Comparison of ENCODE assay signal across 24 cellular contexts in the genomic region with DNA sequence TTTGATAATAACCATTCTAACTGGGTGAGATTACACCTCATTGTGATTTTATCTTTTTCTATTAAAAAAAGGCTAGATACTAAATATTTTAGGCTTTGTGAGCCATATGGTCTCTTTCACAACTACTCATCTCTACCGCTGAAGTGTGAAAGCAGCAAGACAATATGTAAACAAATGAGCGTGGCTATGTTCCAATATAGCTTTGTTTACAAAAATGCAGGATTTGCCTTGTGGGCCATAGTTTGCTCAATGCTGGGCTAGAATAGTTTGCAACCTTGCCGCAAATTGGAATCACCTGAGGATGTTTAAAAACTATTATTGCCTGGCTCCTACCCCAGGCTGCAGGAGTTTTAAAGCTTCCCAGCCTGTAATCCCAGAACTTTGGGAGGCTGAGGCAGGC. TPM values are rescaled to one million over a fixed set of nuclear protein-coding genes. Genes with fewer than 3 reads are reported as not detected.
DNase-seq lines count a peak whose midpoint lies in the region; ATAC-seq, FAIRE-seq and TF ChIP-seq lines count a peak whose summit lies in the region.
"Had no signal": no experiment of that assay in that cellular context is flagged by ENCODE, and none has a peak within 500 bp of the region (broad histone marks: within the 10 kb centered on the region; RNA-seq: fewer than 3 reads in every experiment).

No MANE protein-coding gene starts in this region.

- TF ChIP-seq EP300 in HepG2 (IDR thresholded peaks at IDR 0.05; ENCODE audit: low read depth in 2 of 2, low read length in 2 of 2): no peak
- no peak for TF ChIP-seq EP300 in HepG2 (CRISPR knock-in tag; IDR thresholded peaks at IDR 0.05; ENCODE audit: borderline replicate concordance)

- TF ChIP-seq POLR2A in HepG2 (IDR thresholded peaks at IDR 0.05; ENCODE audit: insufficient read depth in 1 of 2, low read depth in 2 of 2, low read length in 2 of 2): no peak

- H3K36me3 ChIP-seq in HepG2 (replicated peaks in 1 of 2; ENCODE audit: control insufficient read depth in 1 of 2, insufficient read depth in 2 of 2, low read length in 2 of 2) (no peaks in the 10 kb centered on the region), PC-9 (ENCODE audit: low read depth) (no peaks in the 10 kb centered on the region)
- H3K36me3 ChIP-seq: MG63 had no signal

- H2AFZ ChIP-seq in HepG2 (ENCODE audit: low read length): no peak overlapping the region
- H2AFZ ChIP-seq in PC-9: no peak overlapping the region

- TF ChIP-seq RAD21 in HepG2 (CRISPR knock-in tag; IDR thresholded peaks at IDR 0.05): no peak

- CTCF ChIA-PET in HepG2 (lab: Yijun Ruan, JAX; ENCODE audit: low intra/inter-chr PET ratio, low total read pairs) (no interaction called here), PC-9 (lab: Charles Lee) (no interaction called here)

- H3K79me2 ChIP-seq in HepG2 (ENCODE audit: insufficient read depth, low read length): no peaks in the 10 kb centered on the region
- no peaks in the 10 kb centered on the region for H3K79me2 ChIP-seq in PC-9 (ENCODE audit: low read depth)

- H3K4me3 ChIP-seq in choroid plexus epithelial cell (ENCODE audit: low read depth, low read length) (no peak overlapping the region), HepG2 (replicated peaks in 1 of 3; ENCODE audit: insufficient read depth in 1 of 3, low read depth in 2 of 3, low read length in 3 of 3) (no peak overlapping the region), PC-9 (no peak overlapping the region)
- H3K4me3 ChIP-seq: MG63 had no signal

- TF ChIP-seq CTCF in choroid plexus epithelial cell (conservative IDR thresholded peaks at IDR 0.05; ENCODE audit: low read depth, low read length) (no peak), HepG2 (CRISPR knock-in tag; IDR thresholded peaks at IDR 0.05) (no peak), PC-9 (conservative IDR thresholded peaks at IDR 0.05) (no peak)

- WGBS in HepG2 (ENCODE audit: low lambda C conversion rate): 0% methylated on average over 3 of the region's 3 CpGs

- peaks cover 8% of the 10 kb centered on the region; the same call in 1 of the 2 replicates for H3K4me1 ChIP-seq in HepG2 (ENCODE audit: insufficient read depth, low read length)
- no peaks in the 10 kb centered on the region for H3K4me1 ChIP-seq in PC-9 (replicated peaks; ENCODE audit: insufficient read depth)

- POLR2A ChIA-PET in HepG2 (lab: Yijun Ruan, JAX): no interaction called here
- POLR2A ChIA-PET in PC-9 (lab: Charles Lee; ENCODE audit: unreplicated experiment): no interaction called here

- DNase-seq in DMS53 treated with DMSO at 0.1 percent for 48 hours (lab: John Stamatoyannopoulos, UW; ENCODE audit: unreplicated experiment) (peak; percentile 6), NCI-H1694 (lab: John Stamatoyannopoulos, UW) (peak; percentile 37), choroid plexus epithelial cell (ENCODE audit: low read depth) (peak; percentile 45), HepG2 (ENCODE audit: low spot score) (no peak), PC-9 (no peak), middle frontal gyrus (ENCODE audit: extremely low spot score, low spot score) (no peak)
- DNase-seq: AML-193; Calu3; CD8-positive, alpha-beta memory T cell; DMS153; GF-D8; GOT3; Kasumi-1; MG63; NCI-H1417 treated with DMSO at 0.1 percent for 48 hours; NCI-H1930; NCI-H524 treated with DMSO at 0.1 percent for 48 hours; OCI-M1; SHP77 had no signal

- intact Hi-C loops in HepG2 (cut with micrococcal nuclease; ENCODE audit: unreplicated experiment) (no loop called here), PC-9 (cut with micrococcal nuclease; ENCODE audit: unreplicated experiment) (loop anchor here (10.0 kb wide), 1 partner anchor 325 kb away; a partner anchor contains a TSS)

- in situ Hi-C loops in HepG2 (cut with HindIII; ENCODE audit: extremely low pct_ligation_motif_present, low pct_unique_long_range_greater_than_20kb): no loop called here

- H4K20me1 ChIP-seq in HepG2 (ENCODE audit: insufficient read depth, low read length) (no peaks in the 10 kb centered on the region), PC-9 (ENCODE audit: insufficient read depth) (no peaks in the 10 kb centered on the region)

- H3K27me3 ChIP-seq in HepG2 (ENCODE audit: control insufficient read depth in 1 of 2, insufficient read depth in 2 of 2, low read length in 2 of 2) (no peaks in the 10 kb centered on the region; a peak in 1 of 5 replicates), PC-9 (ENCODE audit: insufficient read depth, low read depth) (no peaks in the 10 kb centered on the region)
- H3K27me3 ChIP-seq: MG63 had no signal

- H3K9me3 ChIP-seq in HepG2 (ENCODE audit: low read length) (no peaks in the 10 kb centered on the region), PC-9 (ENCODE audit: insufficient read depth, low read depth) (peaks cover 6% of the 10 kb centered on the region; the same call in 1 of the 2 replicates)

- ATAC-seq in HepG2 (no peak), GM19023 (IDR thresholded peaks at IDR 0.05; ENCODE audit: unreplicated experiment) (no peak), HG02938 (IDR thresholded peaks at IDR 0.05; ENCODE audit: unreplicated experiment) (no peak)

- no TSS peak for BruUV-seq in HepG2 (replicated peaks; lab: Mats Ljungman, UMichigan)
- BruUV-seq in PC-9 (replicated peaks; lab: Mats Ljungman, UMichigan): no TSS peak

- H3F3A ChIP-seq in PC-9 (ENCODE audit: insufficient read depth, low read depth): no peaks in the 10 kb centered on the region

- H3K9ac ChIP-seq in HepG2 (ENCODE audit: insufficient read depth, low read depth, low read length): no peak overlapping the region

- 0 out of 2 replicates have a peak, but pooled peaks cover 3% of the 10 kb centered on the region for H3K9me2 ChIP-seq in PC-9 (ENCODE audit: insufficient read depth)

- H3K27ac ChIP-seq in HepG2 (ENCODE audit: extremely low read length, insufficient read depth, low read length) (no peak overlapping the region), PC-9 (no peak overlapping the region)

- FAIRE-seq in HepG2 (lab: Jason Lieb, UNC): no peak
- FAIRE-seq: GM19239 had no signal

- H3K4me2 ChIP-seq in HepG2 (ENCODE audit: low read depth, low read length): no peak overlapping the region
- H3K4me2 ChIP-seq in PC-9: no peak overlapping the region

RNA-seq across cellular contexts. Expression of a gene that starts 10.2 kb away (rescaled TPM):
- total RNA-seq in HepG2 (2016; rRNA removed; fragmentation: Illumina TruSeq; extraction: Trizol) (not detected in 2 replicates), PC-9 (2021) (0.17 TPM in 1 of 2 replicates, not detected in the other)
- not detected in 2 replicates for total RNA-seq in HepG2 (2016; cell fraction: cytosol; rRNA removed; fragmentation: Illumina TruSeq; extraction: Trizol; ENCODE audit: low read depth)
- not detected in 2 replicates for total RNA-seq in HepG2 (2016; cell fraction: insoluble cytoplasmic fraction; rRNA removed; fragmentation: Illumina TruSeq; extraction: Trizol)
- not detected in 2 replicates for total RNA-seq in HepG2 (2016; cell fraction: membrane; rRNA removed; fragmentation: Illumina TruSeq; extraction: Trizol)
- total RNA-seq in HepG2 (2016; cell fraction: nucleus; rRNA removed; fragmentation: Illumina TruSeq; extraction: Trizol): not detected in 2 replicates
- polyA plus RNA-seq in HepG2 (2011; rRNA removed): 0.03 TPM in 1 of 2 replicates, not detected in the other
- not detected in 2 replicates for polyA plus RNA-seq in HepG2 (2011; cell fraction: cytosol; rRNA removed)
- polyA plus RNA-seq in HepG2 (2011; cell fraction: nucleus; rRNA removed): 0.06 TPM in 1 of 2 replicates, not detected in the other
- not detected in 2 replicates for polyA plus RNA-seq in HepG2 (2012)
- not detected in 2 replicates for polyA plus RNA-seq in HepG2 (2016; cell fraction: cytosol; fragmentation: Illumina TruSeq; extraction: Trizol; ENCODE audit: low read depth)
- polyA plus RNA-seq in HepG2 (2016; cell fraction: insoluble cytoplasmic fraction; fragmentation: Illumina TruSeq; extraction: Trizol; ENCODE audit: low read depth): not detected in 2 replicates
- polyA plus RNA-seq in HepG2 (2016; cell fraction: membrane; fragmentation: Illumina TruSeq; extraction: Trizol; ENCODE audit: low read depth): not detected in 2 replicates
- polyA plus RNA-seq in HepG2 (2016; cell fraction: nucleus; fragmentation: Illumina TruSeq; extraction: Trizol; ENCODE audit: insufficient read depth, low read depth): not detected in 2 replicates
- not detected in 2 replicates for polyA minus RNA-seq in HepG2 (2011; rRNA and poly(A)+ RNA removed; ENCODE audit: low replicate concordance)
- polyA minus RNA-seq in HepG2 (2011; cell fraction: cytosol; rRNA and poly(A)+ RNA removed): not detected in 2 replicates
- not detected in 2 replicates for polyA minus RNA-seq in HepG2 (2011; cell fraction: nucleus; rRNA and poly(A)+ RNA removed)
- total RNA-seq: A172, RPMI7951 had no signal

RNA-seq across cellular contexts. Expression of a gene that starts 36.9 kb away (rescaled TPM):
- total RNA-seq in HepG2 (2016; rRNA removed; fragmentation: Illumina TruSeq; extraction: Trizol) (1.2 and 2.2 TPM in 2 replicates), PC-9 (2021) (4.6 and 5.0 TPM in 2 replicates)
- total RNA-seq in HepG2 (2016; cell fraction: cytosol; rRNA removed; fragmentation: Illumina TruSeq; extraction: Trizol; ENCODE audit: low read depth): 1.3 and 1.6 TPM in 2 replicates
- total RNA-seq in HepG2 (2016; cell fraction: insoluble cytoplasmic fraction; rRNA removed; fragmentation: Illumina TruSeq; extraction: Trizol): 1.1 and 1.9 TPM in 2 replicates
- 0.65 and 1.2 TPM in 2 replicates for total RNA-seq in HepG2 (2016; cell fraction: membrane; rRNA removed; fragmentation: Illumina TruSeq; extraction: Trizol)
- 1.8 and 2.5 TPM in 2 replicates for total RNA-seq in HepG2 (2016; cell fraction: nucleus; rRNA removed; fragmentation: Illumina TruSeq; extraction: Trizol)
- polyA plus RNA-seq in HepG2 (2011; rRNA removed): 1.1 TPM in 2 replicates
- 0.32 and 0.51 TPM in 2 replicates for polyA plus RNA-seq in HepG2 (2011; cell fraction: cytosol; rRNA removed)
- 0.24 and 0.50 TPM in 2 replicates for polyA plus RNA-seq in HepG2 (2011; cell fraction: nucleus; rRNA removed)
- polyA plus RNA-seq in HepG2 (2012): 1.1 and 1.6 TPM in 2 replicates
- polyA plus RNA-seq in HepG2 (2016; cell fraction: cytosol; fragmentation: Illumina TruSeq; extraction: Trizol; ENCODE audit: low read depth): 0.32 and 0.85 TPM in 2 replicates
- 1.5 and 2.0 TPM in 2 replicates for polyA plus RNA-seq in HepG2 (2016; cell fraction: insoluble cytoplasmic fraction; fragmentation: Illumina TruSeq; extraction: Trizol; ENCODE audit: low read depth)
- polyA plus RNA-seq in HepG2 (2016; cell fraction: membrane; fragmentation: Illumina TruSeq; extraction: Trizol; ENCODE audit: low read depth): 0.31 and 0.51 TPM in 2 replicates
- 1.8 and 2.3 TPM in 2 replicates for polyA plus RNA-seq in HepG2 (2016; cell fraction: nucleus; fragmentation: Illumina TruSeq; extraction: Trizol; ENCODE audit: insufficient read depth, low read depth)
- polyA minus RNA-seq in HepG2 (2011; rRNA and poly(A)+ RNA removed; ENCODE audit: low replicate concordance): 0.10 and 0.96 TPM in 2 replicates
- 0.79 TPM in 1 of 2 replicates, not detected in the other for polyA minus RNA-seq in HepG2 (2011; cell fraction: cytosol; rRNA and poly(A)+ RNA removed)
- polyA minus RNA-seq in HepG2 (2011; cell fraction: nucleus; rRNA and poly(A)+ RNA removed): 1.1 and 1.8 TPM in 2 replicates

RNA-seq across cellular contexts. Expression of a gene that starts 54.8 kb away (rescaled TPM):
- total RNA-seq in HepG2 (2016; rRNA removed; fragmentation: Illumina TruSeq; extraction: Trizol) (5.9 and 7.9 TPM in 2 replicates), PC-9 (2021) (5.2 and 5.8 TPM in 2 replicates)
- total RNA-seq in HepG2 (2016; cell fraction: cytosol; rRNA removed; fragmentation: Illumina TruSeq; extraction: Trizol; ENCODE audit: low read depth): 1.8 and 1.9 TPM in 2 replicates
- total RNA-seq in HepG2 (2016; cell fraction: insoluble cytoplasmic fraction; rRNA removed; fragmentation: Illumina TruSeq; extraction: Trizol): 5.8 and 7.1 TPM in 2 replicates
- total RNA-seq in HepG2 (2016; cell fraction: membrane; rRNA removed; fragmentation: Illumina TruSeq; extraction: Trizol): 3.2 and 4.5 TPM in 2 replicates
- 9.3 and 9.9 TPM in 2 replicates for total RNA-seq in HepG2 (2016; cell fraction: nucleus; rRNA removed; fragmentation: Illumina TruSeq; extraction: Trizol)
- 6.0 and 7.9 TPM in 2 replicates for polyA plus RNA-seq in HepG2 (2011; rRNA removed)
- polyA plus RNA-seq in HepG2 (2011; cell fraction: cytosol; rRNA removed): 4.2 and 6.1 TPM in 2 replicates
- 1.6 and 2.2 TPM in 2 replicates for polyA plus RNA-seq in HepG2 (2011; cell fraction: nucleus; rRNA removed)
- polyA plus RNA-seq in HepG2 (2012): 5.3 and 6.3 TPM in 2 replicates
- 1.1 and 1.2 TPM in 2 replicates for polyA plus RNA-seq in HepG2 (2016; cell fraction: cytosol; fragmentation: Illumina TruSeq; extraction: Trizol; ENCODE audit: low read depth)
- 6.0 and 7.2 TPM in 2 replicates for polyA plus RNA-seq in HepG2 (2016; cell fraction: insoluble cytoplasmic fraction; fragmentation: Illumina TruSeq; extraction: Trizol; ENCODE audit: low read depth)
- 2.6 and 3.0 TPM in 2 replicates for polyA plus RNA-seq in HepG2 (2016; cell fraction: membrane; fragmentation: Illumina TruSeq; extraction: Trizol; ENCODE audit: low read depth)
- 8.9 and 9.1 TPM in 2 replicates for polyA plus RNA-seq in HepG2 (2016; cell fraction: nucleus; fragmentation: Illumina TruSeq; extraction: Trizol; ENCODE audit: insufficient read depth, low read depth)
- 3.8 and 3.9 TPM in 2 replicates for polyA minus RNA-seq in HepG2 (2011; rRNA and poly(A)+ RNA removed; ENCODE audit: low replicate concordance)
- polyA minus RNA-seq in HepG2 (2011; cell fraction: cytosol; rRNA and poly(A)+ RNA removed): 5.4 and 5.8 TPM in 2 replicates
- polyA minus RNA-seq in HepG2 (2011; cell fraction: nucleus; rRNA and poly(A)+ RNA removed): 9.3 and 10.3 TPM in 2 replicates

RNA-seq across cellular contexts. Expression of a gene that starts 54.9 kb away (rescaled TPM):
- total RNA-seq in HepG2 (2016; rRNA removed; fragmentation: Illumina TruSeq; extraction: Trizol) (61.5 and 86.9 TPM in 2 replicates), PC-9 (2021) (43.7 and 50.7 TPM in 2 replicates)
- total RNA-seq in HepG2 (2016; cell fraction: cytosol; rRNA removed; fragmentation: Illumina TruSeq; extraction: Trizol; ENCODE audit: low read depth): 3.7 and 5.5 TPM in 2 replicates
- total RNA-seq in HepG2 (2016; cell fraction: insoluble cytoplasmic fraction; rRNA removed; fragmentation: Illumina TruSeq; extraction: Trizol): 63.6 and 87.5 TPM in 2 replicates
- 18.7 and 19.0 TPM in 2 replicates for total RNA-seq in HepG2 (2016; cell fraction: membrane; rRNA removed; fragmentation: Illumina TruSeq; extraction: Trizol)
- 80.7 and 86.0 TPM in 2 replicates for total RNA-seq in HepG2 (2016; cell fraction: nucleus; rRNA removed; fragmentation: Illumina TruSeq; extraction: Trizol)
- polyA plus RNA-seq in HepG2 (2011; rRNA removed): 34.3 and 36.9 TPM in 2 replicates
- polyA plus RNA-seq in HepG2 (2011; cell fraction: cytosol; rRNA removed): 9.5 and 14.6 TPM in 2 replicates
- polyA plus RNA-seq in HepG2 (2011; cell fraction: nucleus; rRNA removed): 48.8 and 59.8 TPM in 2 replicates
- 34.0 and 34.3 TPM in 2 replicates for polyA plus RNA-seq in HepG2 (2012)
- 1.2 and 1.3 TPM in 2 replicates for polyA plus RNA-seq in HepG2 (2016; cell fraction: cytosol; fragmentation: Illumina TruSeq; extraction: Trizol; ENCODE audit: low read depth)
- 36.0 and 38.6 TPM in 2 replicates for polyA plus RNA-seq in HepG2 (2016; cell fraction: insoluble cytoplasmic fraction; fragmentation: Illumina TruSeq; extraction: Trizol; ENCODE audit: low read depth)
- 3.1 and 4.3 TPM in 2 replicates for polyA plus RNA-seq in HepG2 (2016; cell fraction: membrane; fragmentation: Illumina TruSeq; extraction: Trizol; ENCODE audit: low read depth)
- 63.0 and 66.8 TPM in 2 replicates for polyA plus RNA-seq in HepG2 (2016; cell fraction: nucleus; fragmentation: Illumina TruSeq; extraction: Trizol; ENCODE audit: insufficient read depth, low read depth)
- polyA minus RNA-seq in HepG2 (2011; rRNA and poly(A)+ RNA removed; ENCODE audit: low replicate concordance): 18.7 and 33.3 TPM in 2 replicates
- polyA minus RNA-seq in HepG2 (2011; cell fraction: cytosol; rRNA and poly(A)+ RNA removed): 22.9 and 27.7 TPM in 2 replicates
- 175 and 181 TPM in 2 replicates for polyA minus RNA-seq in HepG2 (2011; cell fraction: nucleus; rRNA and poly(A)+ RNA removed)

Comparison
In these comparisons a context has a peak if more than half of its experiments do, and no peak if none do; other contexts are left out.
1. DNase-seq: peak in DMS53 treated with DMSO at 0.1 percent for 48 hours (single experiment), NCI-H1694 (single experiment) and choroid plexus epithelial cell (single experiment); none in HepG2 (single experiment), PC-9 (0 of 2) and middle frontal gyrus (single experiment).